In the genomic region with DNA sequence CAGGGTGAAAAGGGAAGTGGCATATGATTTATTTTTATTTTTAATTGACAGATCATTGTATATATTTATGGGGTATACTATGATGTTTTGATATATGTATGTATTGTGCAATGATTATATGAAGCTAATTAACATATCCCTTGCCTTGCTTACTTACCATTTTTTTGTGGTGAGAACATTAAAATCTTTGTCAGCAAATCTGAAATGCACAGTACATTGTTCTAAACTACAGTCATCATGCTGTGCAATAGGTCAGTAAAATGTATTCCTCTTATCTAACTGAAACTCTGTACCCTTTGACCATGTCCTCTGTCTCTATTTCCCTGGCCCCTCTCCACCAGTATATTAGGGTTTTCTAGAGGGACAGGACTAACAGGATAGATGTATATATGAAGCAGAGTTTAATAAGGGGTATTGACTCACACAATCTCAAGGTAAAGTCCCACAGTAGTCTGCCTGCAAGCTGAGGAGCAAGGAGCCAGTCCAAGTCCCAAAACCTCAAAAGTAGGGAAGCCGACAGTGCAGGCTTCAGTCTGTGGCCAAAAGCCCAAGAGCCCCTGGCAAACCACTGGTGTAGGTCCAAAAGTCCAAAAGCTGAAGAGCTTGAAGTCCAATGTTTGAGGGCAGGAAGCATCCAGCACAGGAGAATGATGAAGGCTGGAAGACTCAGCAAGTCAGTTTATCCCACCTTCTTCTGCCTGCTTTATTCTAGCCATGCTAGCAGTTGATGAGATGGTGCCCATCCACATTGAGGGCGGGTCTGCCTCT, we compare ENCODE assay signal across 21 cellular contexts.
DNase-seq lines count a peak whose midpoint lies in the region; ATAC-seq and TF ChIP-seq lines count a peak whose summit lies in the region.
"Had no signal": no experiment of that assay in that cellular context is flagged by ENCODE, and none has a peak within 500 bp of the region (broad histone marks: within the 10 kb centered on the region; RNA-seq: fewer than 3 reads in every experiment).

No MANE protein-coding gene starts in this region.

- no peaks in the 10 kb centered on the region for H4K20me1 ChIP-seq in BLaER1 treated with 17β-estradiol and CSF1 and Interleukin-3, amounts not matched to agents 10 nM and 100 nM
- no peaks in the 10 kb centered on the region for H4K20me1 ChIP-seq in IMR-90 (ENCODE audit: insufficient read depth, low read length)

- H3K79me1 ChIP-seq in IMR-90 (ENCODE audit: low read depth in 1 of 2, low read length in 2 of 2) = no peaks in the 10 kb centered on the region

- H3K36me3 ChIP-seq in BLaER1 treated with 17β-estradiol and CSF1 and Interleukin-3, amounts not matched to agents 10 nM and 100 nM = no peaks in the 10 kb centered on the region
- H3K36me3 ChIP-seq in IMR-90 (ENCODE audit: control insufficient read depth, insufficient read depth, low read length) (no peaks in the 10 kb centered on the region), right lobe of liver (no peaks in the 10 kb centered on the region)
- H3K36me3 ChIP-seq: BE2C had no signal

- H4K91ac ChIP-seq in IMR-90 (ENCODE audit: insufficient read depth, low read depth, low read length) = no peak overlapping the region

- no peak for TF ChIP-seq RAD21 in IMR-90 (IDR thresholded peaks at IDR 0.05; ENCODE audit: low read length)

- no peak overlapping the region for H2AK5ac ChIP-seq in IMR-90 (ENCODE audit: low read depth, low read length)

- H3K4me1 ChIP-seq in BLaER1 treated with 17β-estradiol and CSF1 and Interleukin-3, amounts not matched to agents 10 nM and 100 nM = peaks cover 0 to 14% (median 10%) of the 10 kb centered on the region in 10 experiments; a peak in 12 of 20 replicates
- H3K4me1 ChIP-seq in IMR-90 (ENCODE audit: control insufficient read depth, insufficient read depth, low read length) (no peaks in the 10 kb centered on the region), right lobe of liver (peaks cover 0 to 27% (median 2%) of the 10 kb centered on the region in 4 donors)
- H3K4me1 ChIP-seq: A549, BE2C, Caco-2 had no signal

- H2AFZ ChIP-seq in IMR-90 (replicated peaks; ENCODE audit: low read length, poor library complexity) = no peak overlapping the region
- H2AFZ ChIP-seq: GM23338 had no signal

- no peak overlapping the region for H3K4me3 ChIP-seq in BLaER1 treated with 17β-estradiol and CSF1 and Interleukin-3, amounts not matched to agents 10 nM and 100 nM
- no peak overlapping the region for H3K4me3 ChIP-seq in IMR-90 (ENCODE audit: insufficient read depth, low read depth, low read length)
- H3K4me3 ChIP-seq in right lobe of liver = no peak overlapping the region
- H3K4me3 ChIP-seq: A549, GM23338 had no signal

- POLR2A ChIA-PET in IMR-90 (lab: Charles Lee; ENCODE audit: unreplicated experiment) = no interaction called here

- no peaks in the 10 kb centered on the region for H3K27me3 Mint-ChIP-seq in natural killer cell (ENCODE audit: low read depth in 2 of 2)
- H3K27me3 Mint-ChIP-seq: CD4-positive, CD25-positive, alpha-beta regulatory T cell had no signal

- no peak for TF ChIP-seq POLR2A in IMR-90 (IDR thresholded peaks at IDR 0.05; ENCODE audit: low read depth, low read length)
- TF ChIP-seq POLR2A in right lobe of liver (IDR thresholded peaks at IDR 0.05) = no peak

- no peak overlapping the region for H3K18ac ChIP-seq in IMR-90 (ENCODE audit: low read depth, low read length)

- no TSS peak for BruUV-seq in IMR-90 (replicated peaks; lab: Mats Ljungman, UMichigan)

- no peaks in the 10 kb centered on the region for H3K4me1 Mint-ChIP-seq in natural killer cell
- H3K4me1 Mint-ChIP-seq: CD4-positive, CD25-positive, alpha-beta regulatory T cell had no signal

- H3K36me3 Mint-ChIP-seq in natural killer cell = peaks cover 13% of the 10 kb centered on the region
- H3K36me3 Mint-ChIP-seq: CD4-positive, CD25-positive, alpha-beta regulatory T cell; CD8-positive, alpha-beta T cell had no signal

- no peak overlapping the region for H2BK120ac ChIP-seq in IMR-90 (ENCODE audit: low read depth, low read length)

- peaks cover 15 to 16% of the 10 kb centered on the region in 2 donors for H3K9me3 Mint-ChIP-seq in natural killer cell
- H3K9me3 Mint-ChIP-seq: GM23338, H9 had no signal

- H4K8ac ChIP-seq in IMR-90 (ENCODE audit: low read depth in 2 of 2, low read length in 2 of 2) = no peak overlapping the region

- H3K14ac ChIP-seq in IMR-90 (replicated peaks; ENCODE audit: low read depth, low read length) = no peak overlapping the region

- H3K56ac ChIP-seq in IMR-90 (ENCODE audit: extremely low read depth, insufficient read depth, low read length) = no peak overlapping the region

- H3K9me1 ChIP-seq in IMR-90 (ENCODE audit: insufficient read depth, low read length) = no peaks in the 10 kb centered on the region; the same call in 1 of the 2 replicates

- H3K9me3 ChIP-seq in BLaER1 treated with 17β-estradiol and CSF1 and Interleukin-3, amounts not matched to agents 10 nM and 100 nM (replicated peaks in 1 of 11) = no peaks in the 10 kb centered on the region
- H3K9me3 ChIP-seq in IMR-90 (ENCODE audit: control insufficient read depth, insufficient read depth, low read length) (no peaks in the 10 kb centered on the region), right lobe of liver (no peaks in the 10 kb centered on the region)
- H3K9me3 ChIP-seq: A549, BE2C, Caco-2 had no signal

- no peak overlapping the region for H3K27ac Mint-ChIP-seq in natural killer cell
- H3K27ac Mint-ChIP-seq: CD4-positive, CD25-positive, alpha-beta regulatory T cell; CD8-positive, alpha-beta T cell; GM23338; H9 had no signal

- TF ChIP-seq CTCF in IMR-90 (conservative IDR thresholded peaks at IDR 0.05; ENCODE audit: low read depth, low read length) (no peak), right lobe of liver (IDR thresholded peaks at IDR 0.05) (no peak), natural killer cell (IDR thresholded peaks at IDR 0.05) (no peak)

- no peak overlapping the region for H2BK5ac ChIP-seq in IMR-90 (ENCODE audit: low read depth, low read length, poor library complexity, severe bottlenecking)

- H3K9ac ChIP-seq in BLaER1 treated with 17β-estradiol and CSF1 and Interleukin-3, amounts not matched to agents 10 nM and 100 nM = no peak overlapping the region
- no peak overlapping the region for H3K9ac ChIP-seq in IMR-90 (ENCODE audit: low read depth, low read length)

- no peak overlapping the region for H2AK9ac ChIP-seq in IMR-90 (replicated peaks; ENCODE audit: low read depth, low read length, poor library complexity)

- CTCF ChIA-PET in IMR-90 (lab: Yijun Ruan, JAX) = no interaction called here

- H4K5ac ChIP-seq in IMR-90 (ENCODE audit: low read depth, low read length) = no peak overlapping the region

- in situ Hi-C loops in IMR-90 (cut with MboI; ENCODE audit: low sequenced_read_pairs) = no loop called here

- dilution Hi-C loops in IMR-90 (cut with HindIII; ENCODE audit: low sequenced_read_pairs, unreplicated experiment) = no loop called here

- intact Hi-C loops in IMR-90 (cut with micrococcal nuclease) (no loop called here), right lobe of liver (cut with DNase I) (no loop called here), natural killer cell (cut with micrococcal nuclease) (no loop called here)

- H3K27ac ChIP-seq in BLaER1 treated with 17β-estradiol and CSF1 and Interleukin-3, amounts not matched to agents 10 nM and 100 nM = no peak overlapping the region
- no peak overlapping the region for H3K27ac ChIP-seq in IMR-90 (ENCODE audit: insufficient read depth, low read length)
- peak overlapping the region in 1 of 3 donors; percentile 29 for H3K27ac ChIP-seq in right lobe of liver
- H3K27ac ChIP-seq: A549, C4-2B had no signal

- H3K4me3 Mint-ChIP-seq in natural killer cell = no peak overlapping the region
- H3K4me3 Mint-ChIP-seq: CD4-positive, CD25-positive, alpha-beta regulatory T cell; CD8-positive, alpha-beta T cell; GM23338; H9 had no signal

- H3K27me3 ChIP-seq in BLaER1 treated with 17β-estradiol and CSF1 and Interleukin-3, amounts not matched to agents 10 nM and 100 nM = no peaks in the 10 kb centered on the region
- peaks cover 3% of the 10 kb centered on the region for H3K27me3 ChIP-seq in IMR-90 (ENCODE audit: control insufficient read depth, insufficient read depth, low read length)
- no peaks in the 10 kb centered on the region for H3K27me3 ChIP-seq in right lobe of liver
- H3K27me3 ChIP-seq: BE2C had no signal

- no peak for DNase-seq in IMR-90
- peak; percentile 69 for DNase-seq in left lobe of liver (ENCODE audit: low spot score)
- peak in 2 of 3 donors; percentile 54 to 58 for DNase-seq in right lobe of liver
- no peak for DNase-seq in natural killer cell
- DNase-seq in NCI-H526 (lab: John Stamatoyannopoulos, UW) = no peak
- DNase-seq: 8988T; ACHN; AML-193; BE2C; Caco-2; CD4-positive, CD25-positive, alpha-beta regulatory T cell; CD8-positive, alpha-beta T cell; DMS153; DND-41; H9 had no signal

- no peak overlapping the region for H2BK20ac ChIP-seq in IMR-90 (ENCODE audit: low read depth, low read length)

- H3K4ac ChIP-seq in IMR-90 (ENCODE audit: low read depth, low read length) = no peak overlapping the region

- peak overlapping the region in 8 of 11 experiments; percentile 8 to 37 (median 20); a peak in 8 of 22 replicates for H3K4me2 ChIP-seq in BLaER1 treated with 17β-estradiol and CSF1 and Interleukin-3, amounts not matched to agents 10 nM and 100 nM
- H3K4me2 ChIP-seq in IMR-90 (ENCODE audit: low read depth, low read length) = no peak overlapping the region
- H3K4me2 ChIP-seq: A549, GM23338 had no signal

- WGBS in IMR-90 (ENCODE audit: extremely low coverage in 2 of 2, insufficient read length in 1 of 2), 2 experiments = 60% methylated on average over 2 of the region's 2 CpGs; no CpG with 5 or more reads in 1 of the 2 experiments
- WGBS in right lobe of liver (ENCODE audit: insufficient coverage, low coverage, low lambda C conversion rate, missing lambda C conversion rate) = 57% methylated on average over 1 of the region's 2 CpGs

- ATAC-seq in IMR-90 (ENCODE audit: low read depth) (no peak), left lobe of liver (peak; percentile 88), right lobe of liver (peak; percentile 81 to 95 (median 84)), HG03159 (IDR thresholded peaks at IDR 0.05; ENCODE audit: unreplicated experiment) (no peak), natural killer cell (no peak)
- ATAC-seq: A549; CD8-positive, alpha-beta T cell; GM23338; HCT116 had no signal

- no peak overlapping the region for H2BK15ac ChIP-seq in IMR-90 (ENCODE audit: low read depth, low read length)

- H3K23ac ChIP-seq in IMR-90 (ENCODE audit: low read depth, low read length) = no peak overlapping the region

TF ChIP-seq in IMR-90, 13 proteins besides CTCF, POLR2A, EP300 and RAD21:
- TF ChIP-seq MAFK (IDR thresholded peaks at IDR 0.05; ENCODE audit: low read depth, low read length) (0 out of 2 replicates have a peak, but pooled peaks have one; percentile 5), CEBPB (IDR thresholded peaks at IDR 0.05; ENCODE audit: low read depth, low read length) (peak; percentile 40), RCOR1 (IDR thresholded peaks at IDR 0.05; ENCODE audit: insufficient replicate concordance, low read length) (no peak)

Comparison
In these comparisons a context has a peak if more than half of its experiments do, and no peak if none do; other contexts are left out.
1. ATAC-seq: peak in left lobe of liver (single experiment) and right lobe of liver (4 of 4); none in IMR-90 (single experiment), HG03159 (single experiment) and natural killer cell (0 of 3).
2. DNase-seq: peak in left lobe of liver (single experiment) and right lobe of liver (2 of 3); none in IMR-90 (single experiment), natural killer cell (single experiment) and NCI-H526 (0 of 2).